In the genomic region with DNA sequence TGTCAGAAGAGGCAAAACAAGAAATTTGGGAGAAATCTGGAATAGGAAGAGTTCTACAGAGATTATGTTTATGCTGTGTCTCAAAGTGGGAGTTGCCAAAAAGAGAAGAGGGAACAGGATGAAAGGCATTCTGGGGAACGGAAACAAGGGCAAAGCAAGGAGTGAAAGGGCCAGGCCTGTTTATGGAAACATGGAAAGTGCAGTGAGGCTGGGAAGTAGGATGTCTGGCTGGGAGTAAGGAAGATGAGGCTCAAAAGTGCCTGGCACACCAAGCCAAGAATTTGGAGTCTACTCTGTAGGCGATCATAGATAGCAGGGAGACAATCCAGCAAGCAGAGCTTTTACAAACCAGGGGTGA, we compare ENCODE assay signal across 1 cellular context.
TF ChIP-seq lines count a peak whose summit lies in the region.

No MANE protein-coding gene starts in this region.

TF ChIP-seq in WTC11, 78 proteins besides CTCF, POLR2A, EP300 and RAD21 (continued from another document):
- TF ChIP-seq, protein P1, sequence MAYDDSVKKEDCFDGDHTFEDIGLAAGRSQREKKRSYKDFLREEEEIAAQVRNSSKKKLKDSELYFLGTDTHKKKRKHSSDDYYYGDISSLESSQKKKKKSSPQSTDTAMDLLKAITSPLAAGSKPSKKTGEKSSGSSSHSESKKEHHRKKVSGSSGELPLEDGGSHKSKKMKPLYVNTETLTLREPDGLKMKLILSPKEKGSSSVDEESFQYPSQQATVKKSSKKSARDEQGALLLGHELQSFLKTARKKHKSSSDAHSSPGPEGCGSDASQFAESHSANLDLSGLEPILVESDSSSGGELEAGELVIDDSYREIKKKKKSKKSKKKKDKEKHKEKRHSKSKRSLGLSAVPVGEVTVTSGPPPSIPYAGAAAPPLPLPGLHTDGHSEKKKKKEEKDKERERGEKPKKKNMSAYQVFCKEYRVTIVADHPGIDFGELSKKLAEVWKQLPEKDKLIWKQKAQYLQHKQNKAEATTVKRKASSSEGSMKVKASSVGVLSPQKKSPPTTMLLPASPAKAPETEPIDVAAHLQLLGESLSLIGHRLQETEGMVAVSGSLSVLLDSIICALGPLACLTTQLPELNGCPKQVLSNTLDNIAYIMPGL (CRISPR knock-in tag; IDR thresholded peaks at IDR 0.05) = no peak
- no peak for TF ChIP-seq GABPB1 (CRISPR knock-in tag; IDR thresholded peaks at IDR 0.05)
- TF ChIP-seq MYBL2 (CRISPR knock-in tag; IDR thresholded peaks at IDR 0.05) = no peak
- TF ChIP-seq FOXJ3 (CRISPR knock-in tag; IDR thresholded peaks at IDR 0.05; ENCODE audit: borderline replicate concordance) = no peak
- TF ChIP-seq SOX15 (CRISPR knock-in tag; IDR thresholded peaks at IDR 0.05) = no peak
- TF ChIP-seq, protein P2, sequence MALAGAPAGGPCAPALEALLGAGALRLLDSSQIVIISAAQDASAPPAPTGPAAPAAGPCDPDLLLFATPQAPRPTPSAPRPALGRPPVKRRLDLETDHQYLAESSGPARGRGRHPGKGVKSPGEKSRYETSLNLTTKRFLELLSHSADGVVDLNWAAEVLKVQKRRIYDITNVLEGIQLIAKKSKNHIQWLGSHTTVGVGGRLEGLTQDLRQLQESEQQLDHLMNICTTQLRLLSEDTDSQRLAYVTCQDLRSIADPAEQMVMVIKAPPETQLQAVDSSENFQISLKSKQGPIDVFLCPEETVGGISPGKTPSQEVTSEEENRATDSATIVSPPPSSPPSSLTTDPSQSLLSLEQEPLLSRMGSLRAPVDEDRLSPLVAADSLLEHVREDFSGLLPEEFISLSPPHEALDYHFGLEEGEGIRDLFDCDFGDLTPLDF (CRISPR knock-in tag; IDR thresholded peaks at IDR 0.05) = no peak
- TF ChIP-seq, protein P3, sequence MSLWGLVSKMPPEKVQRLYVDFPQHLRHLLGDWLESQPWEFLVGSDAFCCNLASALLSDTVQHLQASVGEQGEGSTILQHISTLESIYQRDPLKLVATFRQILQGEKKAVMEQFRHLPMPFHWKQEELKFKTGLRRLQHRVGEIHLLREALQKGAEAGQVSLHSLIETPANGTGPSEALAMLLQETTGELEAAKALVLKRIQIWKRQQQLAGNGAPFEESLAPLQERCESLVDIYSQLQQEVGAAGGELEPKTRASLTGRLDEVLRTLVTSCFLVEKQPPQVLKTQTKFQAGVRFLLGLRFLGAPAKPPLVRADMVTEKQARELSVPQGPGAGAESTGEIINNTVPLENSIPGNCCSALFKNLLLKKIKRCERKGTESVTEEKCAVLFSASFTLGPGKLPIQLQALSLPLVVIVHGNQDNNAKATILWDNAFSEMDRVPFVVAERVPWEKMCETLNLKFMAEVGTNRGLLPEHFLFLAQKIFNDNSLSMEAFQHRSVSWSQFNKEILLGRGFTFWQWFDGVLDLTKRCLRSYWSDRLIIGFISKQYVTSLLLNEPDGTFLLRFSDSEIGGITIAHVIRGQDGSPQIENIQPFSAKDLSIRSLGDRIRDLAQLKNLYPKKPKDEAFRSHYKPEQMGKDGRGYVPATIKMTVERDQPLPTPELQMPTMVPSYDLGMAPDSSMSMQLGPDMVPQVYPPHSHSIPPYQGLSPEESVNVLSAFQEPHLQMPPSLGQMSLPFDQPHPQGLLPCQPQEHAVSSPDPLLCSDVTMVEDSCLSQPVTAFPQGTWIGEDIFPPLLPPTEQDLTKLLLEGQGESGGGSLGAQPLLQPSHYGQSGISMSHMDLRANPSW (CRISPR knock-in tag; conservative IDR thresholded peaks at IDR 0.05; ENCODE audit: low read depth) = no peak
- no peak for TF ChIP-seq TEAD1 (CRISPR knock-in tag; IDR thresholded peaks at IDR 0.05)
